ENCODE assay signal across 21 cellular contexts in genomic region chr6:117561128-117561527, GRCh38. TPM values are rescaled to one million over a fixed set of nuclear protein-coding genes. Genes with fewer than 3 reads are reported as not detected.
DNase-seq lines count a peak whose midpoint lies in the region; ATAC-seq, FAIRE-seq and TF ChIP-seq lines count a peak whose summit lies in the region.
"Had no signal": no experiment of that assay in that cellular context is flagged by ENCODE, and none has a peak within 500 bp of the region (broad histone marks: within the 10 kb centered on the region; RNA-seq: fewer than 3 reads in every experiment).

No MANE protein-coding gene starts in this region.

- no peak for TF ChIP-seq EP300 in K562 (IDR thresholded peaks at IDR 0.05; ENCODE audit: low read length)

- H4K8ac ChIP-seq in IMR-90 (ENCODE audit: low read depth in 2 of 2, low read length in 2 of 2): peak overlapping the region; percentile 24 to 46; a peak in 2 of 4 replicates

- no peak for FAIRE-seq in K562 (lab: Jason Lieb, UNC)
- no peak for FAIRE-seq in urothelium cell line (lab: Jason Lieb, UNC)

- peak; percentile 81 for ATAC-seq in IMR-90 (ENCODE audit: low read depth)
- ATAC-seq in K562: peak; percentile 73
- ATAC-seq in memory B cell (ENCODE audit: low read depth): no peak

- H3K27me3 ChIP-seq in IMR-90 (ENCODE audit: control insufficient read depth, insufficient read depth, low read length) (no peaks in the 10 kb centered on the region), K562 (ENCODE audit: control insufficient read depth in 2 of 2, insufficient read depth in 2 of 2, low read length in 2 of 2) (no peaks in the 10 kb centered on the region), thyroid gland (no peaks in the 10 kb centered on the region)

- peaks cover 0 to 5% of the 10 kb centered on the region in 2 experiments; a peak in 2 of 4 replicates for H3K79me1 ChIP-seq in IMR-90 (ENCODE audit: low read depth in 1 of 2, low read length in 2 of 2)

- H3K27ac ChIP-seq in IMR-90 (ENCODE audit: insufficient read depth, low read length): no peak overlapping the region; the same call in 1 of the 2 replicates
- no peak overlapping the region; the same call in 2 of the 3 replicates for H3K27ac ChIP-seq in K562 (ENCODE audit: extremely low read depth, low read depth, low read length)
- H3K27ac ChIP-seq in thyroid gland: peak overlapping the region in 2 of 3 donors; percentile 66 to 71
- H3K27ac ChIP-seq: C4-2B, GM23248 had no signal

- H2AK5ac ChIP-seq in IMR-90 (ENCODE audit: low read depth, low read length): no peak overlapping the region

- H4K20me1 ChIP-seq in IMR-90 (ENCODE audit: insufficient read depth, low read length): no peaks in the 10 kb centered on the region
- no peaks in the 10 kb centered on the region for H4K20me1 ChIP-seq in K562 (replicated peaks; ENCODE audit: control insufficient read depth, insufficient read depth, low read length)

- DNase-seq in IMR-90: peak; percentile 61
- peak in 2 of 4 experiments; percentile 35 to 50 for DNase-seq in K562 (ENCODE audit: extremely low read depth in 1 of 4, low spot score in 3 of 4)
- DNase-seq in memory B cell (ENCODE audit: low spot score in 2 of 2): no peak
- DNase-seq in thyroid gland: no peak
- no peak for DNase-seq in urothelium cell line (ENCODE audit: low spot score)
- no peak for DNase-seq in NCI-H82 treated with DMSO at 0.1 percent for 48 hours (lab: John Stamatoyannopoulos, UW; ENCODE audit: unreplicated experiment)
- DNase-seq in DMS 273 (lab: John Stamatoyannopoulos, UW; ENCODE audit: unreplicated experiment): no peak
- DNase-seq: ACHN, AML-193, DMS 273 treated with DMSO at 0.1 percent for 48 hours, DND-41, GDM1, GM23248, NCI-H1105 treated with DMSO at 0.1 percent for 48 hours, NCI-H1694, NCI-H2081 treated with DMSO at 0.1 percent for 48 hours, NCI-H510A, NCI-H748 treated with DMSO at 0.1 percent for 48 hours, SHP77 had no signal

- no peak overlapping the region for H2BK15ac ChIP-seq in IMR-90 (ENCODE audit: low read depth, low read length)

- peaks cover 1% of the 10 kb centered on the region for H3K27me3 Mint-ChIP-seq in memory B cell

- no peak overlapping the region for H3K23ac ChIP-seq in IMR-90 (ENCODE audit: low read depth, low read length)

- H3K4me3 ChIP-seq in IMR-90 (ENCODE audit: insufficient read depth, low read depth, low read length) (no peak overlapping the region), K562 (no peak overlapping the region), thyroid gland (replicated peaks in 1 of 3) (no peak overlapping the region)
- H3K4me3 ChIP-seq: GM23248, HAP-1 had no signal

- H3K9me1 ChIP-seq in IMR-90 (ENCODE audit: insufficient read depth, low read length) (peaks cover 3% of the 10 kb centered on the region; the same call in 1 of the 2 replicates), K562 (ENCODE audit: control insufficient read depth, insufficient read depth, low read length) (no peaks in the 10 kb centered on the region)

- TF ChIP-seq CTCF in IMR-90 (conservative IDR thresholded peaks at IDR 0.05; ENCODE audit: low read depth, low read length): no peak
- TF ChIP-seq CTCF in K562 (IDR thresholded peaks at IDR 0.05 in 2 of 3, conservative IDR thresholded peaks at IDR 0.05 in 1 of 3; ENCODE audit: insufficient read depth in 2 of 3, low read depth in 1 of 3, low read length in 3 of 3): no peak
- TF ChIP-seq CTCF in thyroid gland (IDR thresholded peaks at IDR 0.05): no peak

- H3K9me3 ChIP-seq in IMR-90 (ENCODE audit: control insufficient read depth, insufficient read depth, low read length): no peaks in the 10 kb centered on the region
- no peaks in the 10 kb centered on the region for H3K9me3 ChIP-seq in K562 (replicated peaks; ENCODE audit: control insufficient read depth, insufficient read depth, low read depth, low read length)
- H3K9me3 ChIP-seq in thyroid gland: no peaks in the 10 kb centered on the region
- H3K9me3 ChIP-seq: HAP-1 had no signal

- H2AK9ac ChIP-seq in IMR-90 (replicated peaks; ENCODE audit: low read depth, low read length, poor library complexity): no peak overlapping the region

- H3K9me3 Mint-ChIP-seq in memory B cell: no peaks in the 10 kb centered on the region

- H3K9ac ChIP-seq in IMR-90 (ENCODE audit: low read depth, low read length): no peak overlapping the region
- no peak overlapping the region for H3K9ac ChIP-seq in K562 (ENCODE audit: insufficient read depth in 1 of 2, low read depth in 2 of 2, low read length in 2 of 2)
- H3K9ac ChIP-seq: GM23248 had no signal

- TF ChIP-seq RAD21 in IMR-90 (IDR thresholded peaks at IDR 0.05; ENCODE audit: low read length) (no peak), K562 (CRISPR knock-in tag; conservative IDR thresholded peaks at IDR 0.05 in 1 of 2, IDR thresholded peaks at IDR 0.05 in 1 of 2) (no peak)

- peaks cover 2% of the 10 kb centered on the region for H3K4me1 Mint-ChIP-seq in memory B cell

- H3K36me3 ChIP-seq in IMR-90 (ENCODE audit: control insufficient read depth, insufficient read depth, low read length) (peaks cover 15% of the 10 kb centered on the region), K562 (ENCODE audit: control insufficient read depth, insufficient read depth, low read length) (peaks cover 48% of the 10 kb centered on the region), thyroid gland (peaks cover 0 to 2% of the 10 kb centered on the region in 2 donors)

- H2AFZ ChIP-seq in IMR-90 (replicated peaks; ENCODE audit: low read length, poor library complexity): no peak overlapping the region
- H2AFZ ChIP-seq in K562 (ENCODE audit: low read depth, low read length): no peak overlapping the region
- H2AFZ ChIP-seq: GM23248 had no signal

- no peak overlapping the region for H3K4me3 Mint-ChIP-seq in memory B cell

- CTCF ChIA-PET in IMR-90 (lab: Yijun Ruan, JAX) (interaction anchor here (0.7 kb wide), 1 partner anchor 37 kb away, joined by 3 read pairs; no protein-coding TSS in a partner anchor), K562 (lab: Yijun Ruan, JAX; ENCODE audit: low intra/inter-chr PET ratio) (no interaction called here)

- H3K56ac ChIP-seq in IMR-90 (ENCODE audit: extremely low read depth, insufficient read depth, low read length): no peak overlapping the region

- no CpG with 5 or more reads among the region's 3 CpGs for WGBS in IMR-90 (ENCODE audit: extremely low coverage in 2 of 2, insufficient read length in 1 of 2), 2 experiments
- WGBS in K562 (ENCODE audit: insufficient coverage, low coverage, missing lambda C conversion rate): 2% methylated on average over 3 of the region's 3 CpGs
- WGBS in thyroid gland, 2 donors: 39 to 53% methylated on average over 3 of the region's 3 CpGs

- POLR2A ChIA-PET in IMR-90 (lab: Charles Lee; ENCODE audit: unreplicated experiment): no interaction called here
- POLR2A ChIA-PET in K562 (lab: Yijun Ruan, JAX): interaction anchor here (1.4 to 2.1 kb wide), 2 partner anchors 8 to 41 kb away, joined by 3 to 4 read pairs; partner anchors contain the start of gene GOPC

- H4K91ac ChIP-seq in IMR-90 (ENCODE audit: insufficient read depth, low read depth, low read length): no peak overlapping the region

- H4K5ac ChIP-seq in IMR-90 (ENCODE audit: low read depth, low read length): no peak overlapping the region; the same call in 1 of the 2 replicates

- H3K4me1 ChIP-seq in IMR-90 (ENCODE audit: control insufficient read depth, insufficient read depth, low read length): no peaks in the 10 kb centered on the region
- peaks cover 0 to 14% of the 10 kb centered on the region in 2 experiments; a peak in 2 of 5 replicates for H3K4me1 ChIP-seq in K562 (replicated peaks in 1 of 2; ENCODE audit: control insufficient read depth in 2 of 2, insufficient read depth in 2 of 2, low read length in 2 of 2)
- peaks cover 12 to 27% of the 10 kb centered on the region in 2 donors for H3K4me1 ChIP-seq in thyroid gland
- H3K4me1 ChIP-seq: HAP-1 had no signal

- H3K4me2 ChIP-seq in IMR-90 (ENCODE audit: low read depth, low read length) (no peak overlapping the region; the same call in 1 of the 2 replicates), K562 (ENCODE audit: insufficient read depth, low read length) (no peak overlapping the region)

- H3K4ac ChIP-seq in IMR-90 (ENCODE audit: low read depth, low read length): no peak overlapping the region

- H3K18ac ChIP-seq in IMR-90 (ENCODE audit: low read depth, low read length): peak overlapping the region; percentile 12; the same call in 1 of the 2 replicates

- H3K14ac ChIP-seq in IMR-90 (replicated peaks; ENCODE audit: low read depth, low read length): no peak overlapping the region

- intact Hi-C loops in IMR-90 (cut with micrococcal nuclease) (no loop called here), K562 (cut with micrococcal nuclease) (loop anchor here (2.0 kb wide), 1 partner anchor 44 kb away; no protein-coding TSS in a partner anchor), thyroid gland (cut with DNase I) (no loop called here)

- dilution Hi-C loops in IMR-90 (cut with HindIII; ENCODE audit: low sequenced_read_pairs, unreplicated experiment): no loop called here

- TF ChIP-seq POLR2A in IMR-90 (IDR thresholded peaks at IDR 0.05; ENCODE audit: low read depth, low read length): no peak
- no peak for TF ChIP-seq POLR2A in K562 (conservative IDR thresholded peaks at IDR 0.05)
- TF ChIP-seq POLR2A in thyroid gland (IDR thresholded peaks at IDR 0.05): no peak

- H3K36me3 Mint-ChIP-seq in memory B cell: peaks cover 6% of the 10 kb centered on the region

- peak overlapping the region; percentile 21 for H3K27ac Mint-ChIP-seq in memory B cell

- no peak overlapping the region for H2BK120ac ChIP-seq in IMR-90 (ENCODE audit: low read depth, low read length)

- no TSS peak for BruUV-seq in IMR-90 (replicated peaks; lab: Mats Ljungman, UMichigan)
- BruUV-seq in K562 (replicated peaks; lab: Mats Ljungman, UMichigan): TSS peak; percentile 12

- no peaks in the 10 kb centered on the region for H3K79me2 ChIP-seq in K562 (ENCODE audit: control insufficient read depth, insufficient read depth, low read length)

- peak overlapping the region; percentile 92 for H2BK5ac ChIP-seq in IMR-90 (ENCODE audit: low read depth, low read length, poor library complexity, severe bottlenecking)

- in situ Hi-C loops in IMR-90 (cut with MboI; ENCODE audit: low sequenced_read_pairs): no loop called here
- in situ Hi-C loops in K562 (cut with MboI): no loop called here

- H2BK20ac ChIP-seq in IMR-90 (ENCODE audit: low read depth, low read length): peak overlapping the region; percentile 21; the same call in 1 of the 2 replicates

RNA-seq across cellular contexts. Expression of gene GOPC, which starts 41.2 kb away (rescaled TPM):
- 23.8 and 50.3 TPM in 2 replicates for total RNA-seq in IMR-90 (2012; rRNA removed)
- polyA plus RNA-seq in IMR-90 (2012; rRNA removed): 18.6 and 23.4 TPM in 2 replicates
- 5.3 and 7.8 TPM in 2 replicates for polyA plus RNA-seq in IMR-90 (2012; cell fraction: cytosol; rRNA removed)
- polyA plus RNA-seq in IMR-90 (2012; cell fraction: nucleus; rRNA removed; ENCODE audit: low replicate concordance): 7.5 and 42.5 TPM in 2 replicates
- 7.2 and 21.1 TPM in 2 replicates for total RNA-seq in K562 (2011; cell fraction: chromatin; rRNA removed; ENCODE audit: low replicate concordance)
- total RNA-seq in K562 (2011; cell fraction: nucleolus; rRNA removed): 5.7 and 7.8 TPM in 2 replicates
- total RNA-seq in K562 (2011; cell fraction: nucleoplasm; rRNA removed): 10.5 and 16.4 TPM in 2 replicates
- 21.1 and 22.1 TPM in 2 replicates for total RNA-seq in K562 (2014; rRNA removed)
- total RNA-seq in K562 (2014; rRNA removed; fragmentation: Illumina TruSeq; extraction: Trizol): 32.2 and 35.0 TPM in 2 replicates
- total RNA-seq in K562 (2015; rRNA removed; fragmentation: Illumina TruSeq; extraction: Trizol): 27.0 and 28.7 TPM in 2 replicates
- total RNA-seq in K562 (2021): 24.0 and 25.6 TPM in 2 replicates
- 17.0 and 28.8 TPM in 2 replicates for polyA plus RNA-seq in K562 (2011; rRNA removed)
- polyA plus RNA-seq in K562 (2011; cell fraction: cytosol; rRNA removed): 5.2 and 7.1 TPM in 2 replicates
- polyA plus RNA-seq in K562 (2011; cell fraction: nucleus; rRNA removed): 16.7 and 19.5 TPM in 2 replicates
- polyA plus RNA-seq in K562 (2012): 15.0 and 20.3 TPM in 2 replicates
- 21.8 and 27.0 TPM in 2 replicates for polyA plus RNA-seq in K562 (2014; fragmentation: Illumina TruSeq; extraction: Trizol)
- 10 to 100 TPM in 1 of 2 experiments, 1 to 10 TPM in 1; 10.0 to 12.2 TPM for polyA plus RNA-seq in K562 (2014; fragmentation: Nextera tagmentation; extraction: Ambion mirVana)
- 24.2 and 27.3 TPM in 2 replicates for polyA plus RNA-seq in K562 (2014; rRNA removed)
- polyA minus RNA-seq in K562 (2011; rRNA and poly(A)+ RNA removed): 23.5 and 27.5 TPM in 2 replicates
- 11.5 and 13.2 TPM in 2 replicates for polyA minus RNA-seq in K562 (2011; cell fraction: cytosol; rRNA and poly(A)+ RNA removed)
- 18.0 and 23.9 TPM in 2 replicates for polyA minus RNA-seq in K562 (2011; cell fraction: nucleus; rRNA and poly(A)+ RNA removed)
- total RNA-seq in thyroid gland: 10 to 100 TPM; 37.9 to 49.5 (median 41.7) TPM

Comparison
In these comparisons a context has a peak if more than half of its experiments do, and no peak if none do; other contexts are left out.
1. H3K27ac ChIP-seq: peak in thyroid gland (2 of 3); none in IMR-90 (single experiment) and K562 (single experiment).